ENCODE assay signal across 23 cellular contexts in the genomic region with DNA sequence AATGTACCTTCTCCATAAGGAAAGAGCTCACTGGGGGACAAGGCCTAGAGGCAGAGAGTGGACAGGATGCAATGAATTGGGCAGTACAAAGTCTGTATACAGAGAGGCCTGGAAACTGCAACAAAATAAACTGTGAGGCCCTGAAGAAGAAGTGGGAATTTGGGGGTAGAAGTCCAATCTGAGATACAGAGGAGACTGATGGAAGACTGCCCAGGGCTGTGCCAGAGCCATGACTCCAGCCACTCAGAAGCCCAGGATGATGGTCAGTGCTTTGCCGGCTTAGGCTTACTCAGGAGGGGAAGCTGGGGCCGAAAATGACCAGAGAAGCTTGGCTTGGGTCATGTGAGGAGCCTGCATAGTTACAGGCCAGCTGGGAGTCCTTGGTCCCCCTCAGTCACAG. TPM values are rescaled to one million over a fixed set of nuclear protein-coding genes. Genes with fewer than 3 reads are reported as not detected.
DNase-seq lines count a peak whose midpoint lies in the region; ATAC-seq and TF ChIP-seq lines count a peak whose summit lies in the region.
"Had no signal": no experiment of that assay in that cellular context is flagged by ENCODE, and none has a peak within 500 bp of the region (broad histone marks: within the 10 kb centered on the region; RNA-seq: fewer than 3 reads in every experiment).

No MANE protein-coding gene starts in this region.

- H3K9me3 ChIP-seq in OCI-LY7 (ENCODE audit: low read length), result peaks cover 5% of the 10 kb centered on the region; the same call in 1 of the 2 replicates
- no peaks in the 10 kb centered on the region for H3K9me3 ChIP-seq in right lobe of liver
- H3K9me3 ChIP-seq: A549, BE2C had no signal

- peaks cover 72% of the 10 kb centered on the region for H3K4me1 ChIP-seq in OCI-LY7 (ENCODE audit: insufficient read depth, low read length, poor library complexity, severe bottlenecking)
- peaks cover 0 to 33% (median 0%) of the 10 kb centered on the region in 4 donors for H3K4me1 ChIP-seq in right lobe of liver
- H3K4me1 ChIP-seq: A549, BE2C had no signal

- no peak for TF ChIP-seq CTCF in OCI-LY7 (conservative IDR thresholded peaks at IDR 0.05; ENCODE audit: low read length)
- no peak for TF ChIP-seq CTCF in right lobe of liver (IDR thresholded peaks at IDR 0.05)

- DNase-seq in OCI-LY7 (ENCODE audit: low spot score), result no peak
- peak; percentile 65 for DNase-seq in left lobe of liver (ENCODE audit: low spot score)
- peak in 2 of 3 donors; percentile 65 to 68 for DNase-seq in right lobe of liver
- no peak for DNase-seq in amniotic stem cell (lab: John Stamatoyannopoulos, UW)
- DNase-seq: 8988T; ACHN; AML-193; BE2C; CD4-positive, alpha-beta T cell; CD8-positive, alpha-beta memory T cell; DMS 273 treated with DMSO at 0.1 percent for 48 hours; DMS79; EL; GDM1; H9 had no signal

- ATAC-seq in left lobe of liver, result peak; percentile 80
- ATAC-seq in right lobe of liver, result peak; percentile 20 to 78 (median 64)
- ATAC-seq in GM18873 (IDR thresholded peaks at IDR 0.05; ENCODE audit: low FRiP score, unreplicated experiment), result no peak
- no peak for ATAC-seq in HG02571 (IDR thresholded peaks at IDR 0.05; ENCODE audit: unreplicated experiment)
- ATAC-seq: GM12878, GM23338, HCT116 had no signal

- CTCF ChIA-PET in OCI-LY7 (lab: Charles Lee; ENCODE audit: unreplicated experiment), result interaction anchor here (1.1 kb wide), 1 partner anchor 13 kb away, joined by 4 read pairs; no protein-coding TSS in a partner anchor

- 0% methylated on average over 1 of the region's 2 CpGs for WGBS in right lobe of liver (ENCODE audit: insufficient coverage, low coverage, low lambda C conversion rate, missing lambda C conversion rate)

- H3K9me2 ChIP-seq in OCI-LY7 (ENCODE audit: insufficient read depth, low read length), result no peaks in the 10 kb centered on the region

- intact Hi-C loops in OCI-LY7 (cut with micrococcal nuclease; ENCODE audit: unreplicated experiment), result no loop called here
- intact Hi-C loops in right lobe of liver (cut with DNase I), result no loop called here

- H3K4me3 ChIP-seq in OCI-LY7 (ENCODE audit: low read depth, low read length, poor library complexity, severe bottlenecking), result no peak overlapping the region
- H3K4me3 ChIP-seq in right lobe of liver, result no peak overlapping the region
- H3K4me3 ChIP-seq: A549; BLaER1 treated with 17β-estradiol and CSF1 and Interleukin-3, amounts not matched to agents 10 nM and 100 nM; GM12878; GM23338 had no signal

- H3K27me3 ChIP-seq in right lobe of liver, result no peaks in the 10 kb centered on the region
- H3K27me3 ChIP-seq: BE2C; BLaER1 treated with 17β-estradiol and CSF1 and Interleukin-3, amounts not matched to agents 10 nM and 100 nM had no signal

- H3K79me2 ChIP-seq in OCI-LY7 (ENCODE audit: insufficient read depth, low read depth, low read length), result peaks cover 22% of the 10 kb centered on the region

- BruUV-seq in OCI-LY7 (replicated peaks; lab: Mats Ljungman, UMichigan), result no TSS peak

- H3K27ac ChIP-seq in OCI-LY7 (ENCODE audit: low read depth, low read length, poor library complexity, severe bottlenecking) (peak overlapping the region; percentile 100), right lobe of liver (peak overlapping the region in 1 of 3 donors; percentile 16)
- H3K27ac ChIP-seq: A549; BLaER1 treated with 17β-estradiol and CSF1 and Interleukin-3, amounts not matched to agents 10 nM and 100 nM had no signal

- H4K20me1 ChIP-seq in OCI-LY7 (ENCODE audit: insufficient read depth, low read length), result no peaks in the 10 kb centered on the region
- H4K20me1 ChIP-seq: BLaER1 treated with 17β-estradiol and CSF1 and Interleukin-3, amounts not matched to agents 10 nM and 100 nM had no signal

- H3K4me2 ChIP-seq in OCI-LY7 (ENCODE audit: low read length), result peak overlapping the region; percentile 39; the same call in 1 of the 2 replicates
- H3K4me2 ChIP-seq: A549; BLaER1 treated with 17β-estradiol and CSF1 and Interleukin-3, amounts not matched to agents 10 nM and 100 nM; GM23338 had no signal

- no peak for TF ChIP-seq POLR2A in right lobe of liver (IDR thresholded peaks at IDR 0.05)

- H3K36me3 ChIP-seq in OCI-LY7 (ENCODE audit: insufficient read depth, low read length) (peaks cover 5% of the 10 kb centered on the region; the same call in 1 of the 2 replicates), right lobe of liver (no peaks in the 10 kb centered on the region)
- H3K36me3 ChIP-seq: BE2C; BLaER1 treated with 17β-estradiol and CSF1 and Interleukin-3, amounts not matched to agents 10 nM and 100 nM had no signal

- POLR2A ChIA-PET in OCI-LY7 (lab: Charles Lee), result interaction anchor here (1.1 to 2.4 kb wide), 6 partner anchors 13 to 164 kb away, joined by 3 to 14 read pairs (median 4); a partner anchor contains a TSS

- peak overlapping the region; percentile 50; the same call in 1 of the 2 replicates for H2AFZ ChIP-seq in OCI-LY7 (ENCODE audit: low read length)
- H2AFZ ChIP-seq: GM23338 had no signal

RNA-seq across cellular contexts. Expression of a gene that starts 5.7 kb away (rescaled TPM):
- not detected in 2 replicates for total RNA-seq in OCI-LY7 (2014; rRNA removed; shearing (Covaris generic))
- not detected in 2 replicates for total RNA-seq in OCI-LY7 (2022)
- total RNA-seq in left lobe of liver, result 738 TPM
- 1,000 to 10,000 TPM in 3 of 6 experiments, 100 to 1,000 TPM in 3; 798 to 1,388 (median 1,016) TPM for total RNA-seq in right lobe of liver
- total RNA-seq: CD4-positive, alpha-beta T cell; CD8-positive, alpha-beta memory T cell; GM12878; GM23338; H4; H9 had no signal

RNA-seq across cellular contexts. Expression of a gene that starts 17.6 kb away (rescaled TPM):
- not detected in 2 replicates for total RNA-seq in OCI-LY7 (2014; rRNA removed; shearing (Covaris generic))
- total RNA-seq in OCI-LY7 (2022), result not detected in 2 replicates
- 26,068 TPM for total RNA-seq in left lobe of liver
- over 10,000 TPM in 5 of 6 experiments, 1,000 to 10,000 TPM in 1; 3,864 to 26,600 (median 17,359) TPM for total RNA-seq in right lobe of liver
- total RNA-seq: CD8-positive, alpha-beta memory T cell; GM23338; H4; H9 had no signal

RNA-seq across cellular contexts. Expression of a gene that starts 35.2 kb away (rescaled TPM):
- not detected in 2 replicates for total RNA-seq in OCI-LY7 (2014; rRNA removed; shearing (Covaris generic))
- total RNA-seq in OCI-LY7 (2022) (not detected in 2 replicates), left lobe of liver (34,062 TPM), right lobe of liver (over 10,000 TPM in 5 of 6 experiments, 1,000 to 10,000 TPM in 1; 7,699 to 33,192 (median 12,593) TPM)
- total RNA-seq: CD4-positive, alpha-beta T cell; CD8-positive, alpha-beta memory T cell; GM23338; H4; H9 had no signal

RNA-seq across cellular contexts. Expression of a gene that starts 58.2 kb away (rescaled TPM):
- not detected in 2 replicates for total RNA-seq in OCI-LY7 (2014; rRNA removed; shearing (Covaris generic))
- total RNA-seq in OCI-LY7 (2022) (not detected in 2 replicates), left lobe of liver (not detected), right lobe of liver (not detected)
- total RNA-seq: CD4-positive, alpha-beta T cell; CD8-positive, alpha-beta memory T cell; GM12878; GM23338; H4; H9 had no signal

Comparison
In these comparisons a context has a peak if more than half of its experiments do, and no peak if none do; other contexts are left out.
1. DNase-seq: peak in left lobe of liver (single experiment) and right lobe of liver (2 of 3); none in OCI-LY7 (single experiment) and amniotic stem cell (single experiment).
2. ATAC-seq: peak in left lobe of liver (single experiment) and right lobe of liver (4 of 4); none in GM18873 (single experiment) and HG02571 (single experiment).
3. RNA of a gene that starts 5.7 kb away (total RNA-seq): 798 to 1,388 TPM in right lobe of liver and 738 TPM in left lobe of liver (single experiment); not detected in OCI-LY7; every median in the first group is over 100 times any median in the second.
4. RNA of a gene that starts 17.6 kb away (total RNA-seq): 26,068 TPM in left lobe of liver (single experiment) and 3,864 to 26,600 TPM in right lobe of liver; not detected in OCI-LY7; every median in the first group is over 1,000 times any median in the second.
5. RNA of a gene that starts 35.2 kb away (total RNA-seq): 34,062 TPM in left lobe of liver (single experiment) and 7,699 to 33,192 TPM in right lobe of liver; not detected in OCI-LY7; every median in the first group is over 1,000 times any median in the second.